ENCODE assay signal across 29 cellular contexts in the genomic region with DNA sequence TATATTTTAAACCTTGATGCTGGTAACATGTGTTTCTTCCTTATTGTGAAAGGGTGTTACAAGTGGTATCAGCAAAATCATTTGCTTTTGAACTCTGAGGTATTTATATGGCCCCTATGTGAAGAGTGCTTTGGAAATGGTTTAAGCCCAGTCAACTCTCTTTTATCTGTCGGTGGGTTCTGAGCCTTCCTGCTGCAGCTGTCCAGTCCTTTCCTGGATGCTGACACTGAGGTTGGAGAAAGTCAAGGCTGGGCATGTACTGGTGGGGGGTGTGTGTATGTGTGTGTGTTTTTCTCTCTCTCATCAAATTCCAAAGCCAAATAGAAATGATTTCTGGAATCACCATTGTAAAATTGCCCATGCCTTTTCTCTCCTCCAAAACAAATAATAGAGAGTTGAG.
"Had no signal": no experiment of that assay in that cellular context is flagged by ENCODE, and none has a peak within 500 bp of the region (broad histone marks: within the 10 kb centered on the region; RNA-seq: fewer than 3 reads in every experiment).

No MANE protein-coding gene starts in this region.

- H3K27ac Mint-ChIP-seq: activated B cell treated with CpG ODN at 0.5 μM for 24 hours; activated CD4-positive, alpha-beta memory T cell treated with anti-CD3 and anti-CD28 coated beads for 36 hours; activated CD4-positive, alpha-beta T cell treated with anti-CD3 and anti-CD28 coated beads, Interleukin-2, amount 10 ng/mL, durations not matched to agents 24 days and 14 days; activated CD8-positive, alpha-beta T cell treated with anti-CD3 and anti-CD28 coated beads for 36 hours; activated naive CD4-positive, alpha-beta T cell treated with anti-CD3 and anti-CD28 coated beads, Interleukin-2, amount 10 ng/mL, durations not matched to agents 7 days and 5 days; activated naive CD4-positive, alpha-beta T cell treated with anti-CD3 and anti-CD28 coated beads, Interleukin-2, amount 50 U/mL, for 24 hours; activated naive CD8-positive, alpha-beta T cell; activated naive CD8-positive, alpha-beta T cell treated with anti-CD3 and anti-CD28 coated beads, Interleukin-2, amount 10 ng/mL, durations not matched to agents 7 days and 5 days; activated naive CD8-positive, alpha-beta T cell treated with anti-CD3 and anti-CD28 coated beads, Interleukin-2, amount 50 U/mL, for 24 hours; activated T-cell treated with anti-CD3 and anti-CD28 coated beads, Interleukin-2, amount 50 U/mL, for 24 hours; activated T-helper 2 cell treated with anti-CD3 and anti-CD28 coated beads, Interferon-gamma antibody, Interleukin-2, Interleukin-4, amounts not matched to agents 10 μg/mL and 5 μg/mL and 100 μg/mL, durations not matched to agents 14 hours and 24 hours and 36 hours; T-helper 1 cell treated with Interleukin-12 subunit alpha and Interleukin-12 subunit beta and Interleukin-4 antibody, amounts not matched to agents 30 μg/mL and 1 μg/mL, for 36 hours; T-helper 2 cell treated with Interferon-gamma antibody and Interleukin-4, amounts not matched to agents 5 μg/mL and 100 μg/mL, for 36 hours had no signal

- H3K27me3 Mint-ChIP-seq: activated B cell treated with CpG ODN at 0.5 μM for 24 hours; activated CD4-positive, alpha-beta memory T cell treated with anti-CD3 and anti-CD28 coated beads for 36 hours; activated CD4-positive, alpha-beta T cell treated with anti-CD3 and anti-CD28 coated beads, Interleukin-2, amount 10 ng/mL, durations not matched to agents 24 days and 14 days; activated CD8-positive, alpha-beta T cell treated with anti-CD3 and anti-CD28 coated beads for 36 hours; activated naive CD4-positive, alpha-beta T cell treated with anti-CD3 and anti-CD28 coated beads, Interleukin-2, amount 10 ng/mL, durations not matched to agents 7 days and 5 days; activated naive CD4-positive, alpha-beta T cell treated with anti-CD3 and anti-CD28 coated beads, Interleukin-2, amount 50 U/mL, for 24 hours; activated naive CD8-positive, alpha-beta T cell; activated naive CD8-positive, alpha-beta T cell treated with anti-CD3 and anti-CD28 coated beads, Interleukin-2, amount 10 ng/mL, durations not matched to agents 7 days and 5 days; activated naive CD8-positive, alpha-beta T cell treated with anti-CD3 and anti-CD28 coated beads, Interleukin-2, amount 50 U/mL, for 24 hours; activated T-cell treated with anti-CD3 and anti-CD28 coated beads, Interleukin-2, amount 50 U/mL, for 24 hours; brain; central memory CD8-positive, alpha-beta T cell had no signal

- DNase-seq: activated B cell treated with CpG ODN at 0.5 μM for 24 hours; activated CD4-positive, alpha-beta memory T cell treated with anti-CD3 and anti-CD28 coated beads for 36 hours; activated CD4-positive, alpha-beta T cell treated with anti-CD3 and anti-CD28 coated beads for 4 hours; activated CD4-positive, alpha-beta T cell treated with anti-CD3 and anti-CD28 coated beads, Interleukin-2, amount 10 ng/mL, durations not matched to agents 24 days and 14 days; activated CD4-positive, alpha-beta T cell treated with anti-CD3 and anti-CD28 coated beads, Interleukin-2, amount 50 U/mL, for 1 hour; activated CD4-positive, alpha-beta T cell treated with anti-CD3 and anti-CD28 coated beads, Interleukin-2, amount 50 U/mL, for 4 hours; activated CD4-positive, CD25-positive, alpha-beta regulatory T cell treated with anti-CD3 and anti-CD28 coated beads, Interleukin-2, amount 50 U/mL, for 72 hours; activated CD8-positive, alpha-beta memory T cell treated with anti-CD3 and anti-CD28 coated beads, Interleukin-2, amount 50 U/mL, for 4 hours; activated CD8-positive, alpha-beta T cell treated with anti-CD3 and anti-CD28 coated beads for 36 hours; activated effector memory CD4-positive, alpha-beta T cell treated with Interleukin-2 at 50 U/mL for 16 hours; activated gamma-delta T cell; activated naive CD4-positive, alpha-beta T cell treated with anti-CD3 and anti-CD28 coated beads, Interleukin-2, amount 10 ng/mL, durations not matched to agents 7 days and 5 days; activated naive CD4-positive, alpha-beta T cell treated with Interleukin-2 at 50 U/mL for 16 hours; activated naive CD8-positive, alpha-beta T cell treated with anti-CD3 and anti-CD28 coated beads, Interleukin-2, amount 10 ng/mL, durations not matched to agents 7 days and 5 days; activated naive CD8-positive, alpha-beta T cell treated with anti-CD3 and anti-CD28 coated beads, Interleukin-2, amount 50 U/mL, for 24 hours; activated T-cell treated with anti-CD3 and anti-CD28 coated beads, Interleukin-2, amount 50 U/mL, for 24 hours; activated T-cell treated with anti-CD3 and anti-CD28 coated beads, Interleukin-2, amount 50 U/mL, for 48 hours; amygdala; anterior cingulate cortex; cerebellar nuclear complex; T-helper 2 cell; T-helper 9 cell had no signal

- H3K4me3 Mint-ChIP-seq: activated B cell treated with CpG ODN at 0.5 μM for 24 hours; activated CD4-positive, alpha-beta memory T cell treated with anti-CD3 and anti-CD28 coated beads for 36 hours; activated CD4-positive, alpha-beta T cell treated with anti-CD3 and anti-CD28 coated beads, Interleukin-2, amount 10 ng/mL, durations not matched to agents 24 days and 14 days; activated CD8-positive, alpha-beta T cell treated with anti-CD3 and anti-CD28 coated beads for 36 hours; activated naive CD4-positive, alpha-beta T cell treated with anti-CD3 and anti-CD28 coated beads, Interleukin-2, amount 10 ng/mL, durations not matched to agents 7 days and 5 days; activated naive CD4-positive, alpha-beta T cell treated with anti-CD3 and anti-CD28 coated beads, Interleukin-2, amount 50 U/mL, for 24 hours; activated naive CD8-positive, alpha-beta T cell; activated naive CD8-positive, alpha-beta T cell treated with anti-CD3 and anti-CD28 coated beads, Interleukin-2, amount 10 ng/mL, durations not matched to agents 7 days and 5 days; activated naive CD8-positive, alpha-beta T cell treated with anti-CD3 and anti-CD28 coated beads, Interleukin-2, amount 50 U/mL, for 24 hours; activated T-cell treated with anti-CD3 and anti-CD28 coated beads, Interleukin-2, amount 50 U/mL, for 24 hours; brain; central memory CD8-positive, alpha-beta T cell; T-helper 1 cell treated with Interleukin-12 subunit alpha and Interleukin-12 subunit beta and Interleukin-4 antibody, amounts not matched to agents 30 μg/mL and 1 μg/mL, for 36 hours; T-helper 2 cell treated with Interferon-gamma antibody and Interleukin-4, amounts not matched to agents 5 μg/mL and 100 μg/mL, for 36 hours had no signal

- H3K9me3 Mint-ChIP-seq: activated B cell treated with CpG ODN at 0.5 μM for 24 hours; activated CD4-positive, alpha-beta memory T cell treated with anti-CD3 and anti-CD28 coated beads for 36 hours; activated CD4-positive, alpha-beta T cell treated with anti-CD3 and anti-CD28 coated beads, Interleukin-2, amount 10 ng/mL, durations not matched to agents 24 days and 14 days; activated CD8-positive, alpha-beta T cell treated with anti-CD3 and anti-CD28 coated beads for 36 hours; activated naive CD4-positive, alpha-beta T cell treated with anti-CD3 and anti-CD28 coated beads, Interleukin-2, amount 10 ng/mL, durations not matched to agents 7 days and 5 days; activated naive CD4-positive, alpha-beta T cell treated with anti-CD3 and anti-CD28 coated beads, Interleukin-2, amount 50 U/mL, for 24 hours; activated naive CD8-positive, alpha-beta T cell treated with anti-CD3 and anti-CD28 coated beads, Interleukin-2, amount 10 ng/mL, durations not matched to agents 7 days and 5 days; activated naive CD8-positive, alpha-beta T cell treated with anti-CD3 and anti-CD28 coated beads, Interleukin-2, amount 50 U/mL, for 24 hours; activated T-cell treated with anti-CD3 and anti-CD28 coated beads, Interleukin-2, amount 50 U/mL, for 24 hours; activated T-helper 2 cell treated with anti-CD3 and anti-CD28 coated beads, Interferon-gamma antibody, Interleukin-2, Interleukin-4, amounts not matched to agents 10 μg/mL and 5 μg/mL and 100 μg/mL, durations not matched to agents 14 hours and 24 hours and 36 hours; brain; central memory CD8-positive, alpha-beta T cell; T-helper 1 cell treated with Interleukin-12 subunit alpha and Interleukin-12 subunit beta and Interleukin-4 antibody, amounts not matched to agents 30 μg/mL and 1 μg/mL, for 36 hours; T-helper 2 cell treated with Interferon-gamma antibody and Interleukin-4, amounts not matched to agents 5 μg/mL and 100 μg/mL, for 36 hours had no signal

- H3K4me1 Mint-ChIP-seq: activated B cell treated with CpG ODN at 0.5 μM for 24 hours; activated CD4-positive, alpha-beta T cell treated with anti-CD3 and anti-CD28 coated beads, Interleukin-2, amount 10 ng/mL, durations not matched to agents 24 days and 14 days; activated naive CD4-positive, alpha-beta T cell treated with anti-CD3 and anti-CD28 coated beads, Interleukin-2, amount 10 ng/mL, durations not matched to agents 7 days and 5 days; activated naive CD4-positive, alpha-beta T cell treated with anti-CD3 and anti-CD28 coated beads, Interleukin-2, amount 50 U/mL, for 24 hours; activated naive CD8-positive, alpha-beta T cell treated with anti-CD3 and anti-CD28 coated beads, Interleukin-2, amount 10 ng/mL, durations not matched to agents 7 days and 5 days; activated naive CD8-positive, alpha-beta T cell treated with anti-CD3 and anti-CD28 coated beads, Interleukin-2, amount 50 U/mL, for 24 hours; central memory CD8-positive, alpha-beta T cell had no signal
